ENCODE assay signal across 14 cellular contexts in the genomic region with DNA sequence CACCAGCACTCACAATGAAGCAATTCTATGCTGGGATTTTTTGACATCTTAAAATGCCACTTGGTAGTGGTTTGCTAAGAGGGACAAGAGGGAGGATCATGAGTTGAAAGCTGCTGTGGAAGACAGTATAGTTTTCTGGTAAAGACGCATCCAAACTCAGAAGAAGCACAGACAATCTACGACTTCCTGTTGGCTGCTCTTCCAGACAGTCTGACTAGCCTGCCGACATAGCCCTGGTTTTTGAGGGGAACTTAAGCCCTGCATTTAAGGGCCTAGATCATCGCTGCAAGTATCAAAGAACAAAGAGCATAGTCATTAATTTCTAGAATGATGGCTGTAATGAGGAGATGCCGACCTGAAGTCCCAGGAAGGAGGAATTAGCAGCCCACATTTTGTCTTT.
DNase-seq lines count a peak whose midpoint lies in the region; ATAC-seq lines count a peak whose summit lies in the region.
"Had no signal": no experiment of that assay in that cellular context is flagged by ENCODE, and none has a peak within 500 bp of the region (broad histone marks: within the 10 kb centered on the region; RNA-seq: fewer than 3 reads in every experiment).

No MANE protein-coding gene starts in this region.

- no peaks in the 10 kb centered on the region for H3K36me3 ChIP-seq in CD4-positive, CD25-positive, alpha-beta regulatory T cell (ENCODE audit: control insufficient read depth, insufficient read depth, low read length)
- H3K36me3 ChIP-seq: neural progenitor cell, thoracic aorta had no signal

- H3K4me1 ChIP-seq in CD4-positive, CD25-positive, alpha-beta regulatory T cell (ENCODE audit: control insufficient read depth, insufficient read depth, low read length, poor library complexity, severe bottlenecking), result peaks cover 44% of the 10 kb centered on the region
- H3K4me1 ChIP-seq: neural progenitor cell had no signal

- CTCF ChIA-PET in T-cell (lab: Charles Lee), result interaction anchor here (0.7 to 3.9 kb wide), 21 partner anchors 56 to 244 kb away, joined by 3 to 103 read pairs (median 6); no protein-coding TSS in a partner anchor

- no peaks in the 10 kb centered on the region for H3K27me3 Mint-ChIP-seq in CD4-positive, CD25-positive, alpha-beta regulatory T cell
- H3K27me3 Mint-ChIP-seq in T-cell, result no peaks in the 10 kb centered on the region
- H3K27me3 Mint-ChIP-seq in central memory CD8-positive, alpha-beta T cell, result no peaks in the 10 kb centered on the region

- H3K9me3 Mint-ChIP-seq in CD4-positive, CD25-positive, alpha-beta regulatory T cell, result no peaks in the 10 kb centered on the region
- H3K9me3 Mint-ChIP-seq in T-cell, result no peaks in the 10 kb centered on the region
- no peaks in the 10 kb centered on the region for H3K9me3 Mint-ChIP-seq in central memory CD8-positive, alpha-beta T cell
- H3K9me3 Mint-ChIP-seq: neural progenitor cell had no signal

- H3K4me3 ChIP-seq in CD4-positive, CD25-positive, alpha-beta regulatory T cell (ENCODE audit: low read depth, low read length), result no peak overlapping the region
- H3K4me3 ChIP-seq: lung, neural progenitor cell, PC-9, thoracic aorta had no signal

- ATAC-seq in CD4-positive, CD25-positive, alpha-beta regulatory T cell (ENCODE audit: low read depth in 2 of 2), result no peak
- ATAC-seq in T-cell (replicated peaks in 1 of 4) (peak in 2 of 4 experiments; percentile 20 to 56), GM18867 (IDR thresholded peaks at IDR 0.05; ENCODE audit: unreplicated experiment) (no peak)
- ATAC-seq in central memory CD8-positive, alpha-beta T cell (replicated peaks; ENCODE audit: extremely low read depth, poor library complexity, severe bottlenecking), result no peak

- H3K36me3 Mint-ChIP-seq in CD4-positive, CD25-positive, alpha-beta regulatory T cell, result no peaks in the 10 kb centered on the region
- H3K36me3 Mint-ChIP-seq in T-cell, result no peaks in the 10 kb centered on the region
- peaks cover 4% of the 10 kb centered on the region for H3K36me3 Mint-ChIP-seq in central memory CD8-positive, alpha-beta T cell (ENCODE audit: insufficient read depth)
- H3K36me3 Mint-ChIP-seq: neural progenitor cell had no signal

- H3K4me1 Mint-ChIP-seq in CD4-positive, CD25-positive, alpha-beta regulatory T cell, result peaks cover 10 to 55% (median 36%) of the 10 kb centered on the region in 4 donors
- H3K4me1 Mint-ChIP-seq in T-cell, result peaks cover 56 to 63% (median 63%) of the 10 kb centered on the region in 3 donors
- H3K4me1 Mint-ChIP-seq in central memory CD8-positive, alpha-beta T cell, result peaks cover 37% of the 10 kb centered on the region
- H3K4me1 Mint-ChIP-seq: neural progenitor cell had no signal

- POLR2A ChIA-PET in T-cell (lab: Charles Lee), result no interaction called here

- no peak overlapping the region for H3K27ac ChIP-seq in CD4-positive, CD25-positive, alpha-beta regulatory T cell (ENCODE audit: insufficient read depth, low read length, poor library complexity, severe bottlenecking)
- H3K27ac ChIP-seq: neural progenitor cell, PC-9, thoracic aorta, VCaP had no signal

- H3K9me3 ChIP-seq in CD4-positive, CD25-positive, alpha-beta regulatory T cell (ENCODE audit: control insufficient read depth in 2 of 2, low read length in 2 of 2), result no peaks in the 10 kb centered on the region
- H3K9me3 ChIP-seq: thoracic aorta had no signal

- DNase-seq in NOMO-1 (lab: John Stamatoyannopoulos, UW; ENCODE audit: unreplicated experiment in 2 of 2) (peak; percentile 12 to 26), NOMO-1 treated with dmso at 0.1 percent for 144 hours (lab: John Stamatoyannopoulos, UW; ENCODE audit: unreplicated experiment) (no peak), T-cell (peak in 7 of 34 experiments; percentile 16 to 41 (median 27)), NCI-H1694 (lab: John Stamatoyannopoulos, UW) (no peak)
- DNase-seq in CD4-positive, CD25-positive, alpha-beta regulatory T cell, result peak in 2 of 3 donors; percentile 24 to 57
- no peak for DNase-seq in central memory CD8-positive, alpha-beta T cell (ENCODE audit: low spot score in 2 of 2)
- DNase-seq in stimulated activated CD4-positive, alpha-beta T cell treated with anti-CD3 and anti-CD28 coated beads, Interleukin-2, amount 100 ng/mL, for 48 hours, result no peak
- DNase-seq: NCI-H524 treated with DMSO at 0.1 percent for 48 hours had no signal

- peak overlapping the region; percentile 72 to 94 (median 79) for H3K27ac Mint-ChIP-seq in CD4-positive, CD25-positive, alpha-beta regulatory T cell
- H3K27ac Mint-ChIP-seq in T-cell, result peak overlapping the region; percentile 91 to 93
- H3K27ac Mint-ChIP-seq in central memory CD8-positive, alpha-beta T cell (ENCODE audit: low read depth), result no peak overlapping the region
- H3K27ac Mint-ChIP-seq: neural progenitor cell had no signal

- H3K4me3 Mint-ChIP-seq in CD4-positive, CD25-positive, alpha-beta regulatory T cell, result peak overlapping the region in 3 of 4 donors; percentile 2 to 56 (median 45)
- peak overlapping the region in 1 of 3 donors; percentile 66 for H3K4me3 Mint-ChIP-seq in T-cell
- H3K4me3 Mint-ChIP-seq in central memory CD8-positive, alpha-beta T cell, result peak overlapping the region; percentile 33
- H3K4me3 Mint-ChIP-seq: neural progenitor cell had no signal

- no peaks in the 10 kb centered on the region for H3K27me3 ChIP-seq in CD4-positive, CD25-positive, alpha-beta regulatory T cell (ENCODE audit: control insufficient read depth, insufficient read depth, low read length)
- H3K27me3 ChIP-seq: neural progenitor cell had no signal

Comparison
In these comparisons a context has a peak if more than half of its experiments do, and no peak if none do; other contexts are left out.
1. DNase-seq: peak in NOMO-1 (2 of 2) and CD4-positive, CD25-positive, alpha-beta regulatory T cell (2 of 3); none in NOMO-1 treated with dmso at 0.1 percent for 144 hours (single experiment), central memory CD8-positive, alpha-beta T cell (0 of 2), stimulated activated CD4-positive, alpha-beta T cell treated with anti-CD3 and anti-CD28 coated beads, Interleukin-2, amount 100 ng/mL, for 48 hours (0 of 2) and NCI-H1694 (single experiment).